Comparison of ENCODE assay signal across 14 cellular contexts in the genomic region with DNA sequence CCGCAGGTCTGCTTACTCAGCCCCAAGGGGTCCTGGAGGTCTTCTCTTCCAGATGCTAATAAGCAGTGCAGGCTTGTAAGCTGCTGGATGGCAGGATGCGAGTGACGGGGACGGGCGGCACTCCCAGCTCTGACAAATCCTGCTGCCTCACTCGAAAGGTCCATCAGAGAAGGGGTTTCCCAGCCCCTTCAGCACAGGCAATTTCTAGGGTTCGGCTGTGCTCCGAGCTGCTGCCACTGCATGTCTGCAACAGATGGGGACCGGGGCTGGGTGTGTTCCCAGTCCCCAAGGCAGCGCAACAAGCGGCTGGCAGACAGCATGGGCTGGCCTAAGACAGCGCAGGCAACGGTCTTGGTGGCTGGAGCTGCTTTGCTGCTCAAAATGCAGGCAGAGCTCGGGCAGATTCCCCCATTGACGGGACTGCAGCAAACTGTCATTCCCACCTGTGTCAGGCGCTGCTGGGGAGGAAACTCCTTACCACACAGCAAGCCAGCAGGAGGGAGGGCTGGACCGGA.
DNase-seq lines count a peak whose midpoint lies in the region; TF ChIP-seq lines count a peak whose summit lies in the region.
"Had no signal": no experiment of that assay in that cellular context is flagged by ENCODE, and none has a peak within 500 bp of the region (broad histone marks: within the 10 kb centered on the region; RNA-seq: fewer than 3 reads in every experiment).

No MANE protein-coding gene starts in this region.

- peaks cover 8% of the 10 kb centered on the region for H3K4me1 ChIP-seq in mesendoderm (ENCODE audit: control insufficient read depth, low read depth, low read length)
- H3K4me1 ChIP-seq in testis, result no peaks in the 10 kb centered on the region

- H3K9ac ChIP-seq in mesendoderm (ENCODE audit: low read length), result no peak overlapping the region

- intact Hi-C loops in testis (cut with DNase I; ENCODE audit: low total_unique reads), result no loop called here

- WGBS in mesendoderm (ENCODE audit: extremely low coverage, insufficient coverage, low lambda C conversion rate), result no CpG with 5 or more reads among the region's 17 CpGs
- 59 to 60% methylated on average over 15 to 17 of the region's 17 CpGs for WGBS in testis, 2 donors

- no peak overlapping the region for H3K23ac ChIP-seq in mesendoderm (ENCODE audit: low read length)

- H3K27me3 ChIP-seq in mesendoderm (ENCODE audit: insufficient read depth, low read length, poor library complexity) (no peaks in the 10 kb centered on the region), testis (no peaks in the 10 kb centered on the region)

- H3K79me2 ChIP-seq in mesendoderm (ENCODE audit: control insufficient read depth, insufficient read depth, low read length), result no peaks in the 10 kb centered on the region

- no peak overlapping the region for H2BK5ac ChIP-seq in mesendoderm (ENCODE audit: low read length)

- H3K36me3 ChIP-seq in mesendoderm (ENCODE audit: control insufficient read depth, insufficient read depth, low read length) (no peaks in the 10 kb centered on the region), testis (ENCODE audit: low read depth, missing control alignments) (no peaks in the 10 kb centered on the region)

- DNase-seq in DMS 273 treated with DMSO at 0.1 percent for 48 hours (lab: John Stamatoyannopoulos, UW) (peak; percentile 34), NCI-H128 (lab: John Stamatoyannopoulos, UW; ENCODE audit: unreplicated experiment) (peak; percentile 7), cerebellar cortex (ENCODE audit: low spot score) (peak; percentile 75), mesendoderm (peak; percentile 26), testis (no peak), NCI-H1048 (lab: John Stamatoyannopoulos, UW) (no peak), erythroblast (lab: John Stamatoyannopoulos, UW) (no peak)
- DNase-seq in activated CD4-positive, CD25-positive, alpha-beta regulatory T cell treated with anti-CD3 and anti-CD28 coated beads, Interleukin-2, amount 50 U/mL, for 72 hours, result no peak
- DNase-seq: activated T-cell treated with anti-CD3 and anti-CD28 coated beads, Interleukin-2, amount 50 U/mL, for 72 hours; effector CD8-positive, alpha-beta T cell; islet precursor cell; NCI-H345; PC-9; stimulated activated CD4-positive, alpha-beta T cell treated with anti-CD3 and anti-CD28 coated beads, Interleukin-1b, Interleukin-23, amount 100 ng/mL, for 48 hours had no signal

- H4K8ac ChIP-seq in mesendoderm (ENCODE audit: low read depth, low read length), result no peak overlapping the region

- H3K9me3 ChIP-seq in testis, result no peaks in the 10 kb centered on the region

- H2AK5ac ChIP-seq in mesendoderm (ENCODE audit: low read length), result no peak overlapping the region

- H3K27ac ChIP-seq in mesendoderm (ENCODE audit: low read depth, low read length) (no peak overlapping the region), testis (no peak overlapping the region)
- H3K27ac ChIP-seq: PC-9 had no signal

- no peak overlapping the region for H3K18ac ChIP-seq in mesendoderm (ENCODE audit: low read length)

- H4K5ac ChIP-seq in mesendoderm (ENCODE audit: low read length), result no peak overlapping the region

- H3K79me1 ChIP-seq in mesendoderm (ENCODE audit: low read length), result no peaks in the 10 kb centered on the region

- no peak for TF ChIP-seq POLR2A in testis (IDR thresholded peaks at IDR 0.05)
- no peak for TF ChIP-seq POLR2A in erythroblast (IDR thresholded peaks at IDR 0.05; ENCODE audit: low read length)

- peak overlapping the region; percentile 26 for H3K56ac ChIP-seq in mesendoderm (ENCODE audit: low read length)

- no peak overlapping the region for H2BK15ac ChIP-seq in mesendoderm (replicated peaks; ENCODE audit: low read depth)

- TF ChIP-seq CTCF in testis (IDR thresholded peaks at IDR 0.05), result no peak

- H3K4ac ChIP-seq in mesendoderm (ENCODE audit: low read depth, low read length), result no peak overlapping the region

- H2BK120ac ChIP-seq in mesendoderm (ENCODE audit: low read depth, low read length), result no peak overlapping the region

- peak overlapping the region; percentile 8 for H3K4me2 ChIP-seq in mesendoderm (ENCODE audit: low read length)
- H3K4me2 ChIP-seq: PC-9 had no signal

- no peak overlapping the region for H3K4me3 ChIP-seq in mesendoderm (ENCODE audit: low read length)
- H3K4me3 ChIP-seq in testis, result no peak overlapping the region
- H3K4me3 ChIP-seq: PC-9 had no signal

Comparison
In these comparisons a context has a peak if more than half of its experiments do, and no peak if none do; other contexts are left out.
1. DNase-seq: peak in DMS 273 treated with DMSO at 0.1 percent for 48 hours (single experiment), NCI-H128 (single experiment), cerebellar cortex (single experiment) and mesendoderm (single experiment); none in activated CD4-positive, CD25-positive, alpha-beta regulatory T cell treated with anti-CD3 and anti-CD28 coated beads, Interleukin-2, amount 50 U/mL, for 72 hours (single experiment), testis (single experiment), NCI-H1048 (single experiment) and erythroblast (0 of 2).